In the genomic region with DNA sequence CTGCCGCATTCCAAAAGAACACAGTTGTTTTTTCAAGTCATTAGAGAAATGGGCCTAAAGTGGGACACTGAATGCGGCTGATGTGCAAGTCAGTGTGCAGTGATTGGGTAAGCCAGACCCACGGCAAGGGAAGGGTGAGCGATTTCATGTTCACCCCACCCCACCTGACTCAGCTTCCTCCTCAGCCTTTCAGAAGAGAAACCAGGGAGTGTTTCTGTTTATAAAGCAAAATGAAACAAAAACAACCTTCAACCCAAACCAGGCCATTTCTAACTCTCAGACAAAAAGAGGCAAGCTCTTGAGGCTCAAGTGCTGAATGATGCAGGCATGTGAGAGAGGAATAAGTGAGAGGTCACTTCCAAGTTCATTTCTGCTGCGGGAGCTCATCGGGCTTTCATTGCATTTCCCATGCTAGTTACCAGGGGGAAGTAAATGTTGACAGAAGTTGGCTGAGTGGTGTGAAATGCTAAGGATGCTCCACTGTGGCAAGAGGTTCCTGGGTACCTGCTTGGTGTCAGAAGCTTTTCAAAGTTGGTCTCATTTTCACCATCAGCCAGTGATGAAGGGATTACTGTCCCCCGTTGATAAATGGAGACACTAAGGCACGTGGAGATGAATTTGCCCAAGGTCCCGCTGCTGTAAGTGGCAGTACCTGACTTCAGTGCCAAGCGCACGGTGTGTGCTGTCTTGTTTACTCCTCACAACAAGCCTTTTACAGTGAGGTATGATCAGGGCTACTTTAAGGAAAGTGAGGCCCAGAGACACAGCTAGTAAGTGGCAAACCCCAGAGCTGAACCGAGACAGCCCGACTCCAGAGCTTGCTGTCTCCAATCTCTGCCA, we compare ENCODE assay signal across 8 cellular contexts. TPM values are rescaled to one million over a fixed set of nuclear protein-coding genes. Genes with fewer than 3 reads are reported as not detected.
DNase-seq lines count a peak whose midpoint lies in the region; ATAC-seq and TF ChIP-seq lines count a peak whose summit lies in the region.

No MANE protein-coding gene starts in this region.

- ATAC-seq in HG02642 (IDR thresholded peaks at IDR 0.05; ENCODE audit: poor library complexity, unreplicated experiment) (peak; percentile 71), right cardiac atrium (peak; percentile 60 to 93)

- BruUV-seq in Caco-2 (replicated peaks; lab: Mats Ljungman, UMichigan), result no TSS peak

- DNase-seq in GM03348 (ENCODE audit: low spot score) (peak; percentile 44), right cardiac atrium (peak in 2 of 3 donors; percentile 50 to 55), A172 (ENCODE audit: low spot score) (no peak), Caco-2 (no peak), sigmoid colon (no peak)
- DNase-seq in activated T-cell treated with anti-CD3 and anti-CD28 coated beads, Interleukin-2, amount 50 U/mL, for 24 hours, result peak; percentile 56
- no peak for DNase-seq in effector CD4-positive, alpha-beta T cell

- intact Hi-C loops in right cardiac atrium (cut with DNase I) (no loop called here), Caco-2 (cut with micrococcal nuclease; ENCODE audit: unreplicated experiment) (no loop called here), sigmoid colon (cut with DNase I) (no loop called here)

- H3K27me3 Mint-ChIP-seq in activated T-cell treated with anti-CD3 and anti-CD28 coated beads, Interleukin-2, amount 50 U/mL, for 24 hours, result no peaks in the 10 kb centered on the region
- no peaks in the 10 kb centered on the region for H3K27me3 Mint-ChIP-seq in Caco-2 (ENCODE audit: insufficient read depth, unreplicated experiment)

- peaks cover 36% of the 10 kb centered on the region for H3K4me1 Mint-ChIP-seq in activated T-cell treated with anti-CD3 and anti-CD28 coated beads, Interleukin-2, amount 50 U/mL, for 24 hours (ENCODE audit: low read depth)
- H3K4me1 Mint-ChIP-seq in Caco-2 (ENCODE audit: low read depth, unreplicated experiment), result peaks cover 10% of the 10 kb centered on the region

- peak overlapping the region; percentile 67 for H3K27ac Mint-ChIP-seq in activated T-cell treated with anti-CD3 and anti-CD28 coated beads, Interleukin-2, amount 50 U/mL, for 24 hours
- H3K27ac Mint-ChIP-seq in Caco-2 (ENCODE audit: unreplicated experiment), result no peak overlapping the region

- POLR2A ChIA-PET in Caco-2 (lab: Charles Lee), result interaction anchor here (0.5 kb wide), 1 partner anchor 234 kb away, joined by 4 read pairs; no protein-coding TSS in a partner anchor

- CTCF ChIA-PET in Caco-2 (lab: Charles Lee), result interaction anchor here (0.6 to 0.7 kb wide), 2 partner anchors 31 to 71 kb away, joined by 3 read pairs; a partner anchor contains a TSS

- TF ChIP-seq CTCF in Caco-2 (IDR thresholded peaks at IDR 0.05; ENCODE audit: insufficient read depth in 1 of 2, low read depth in 1 of 2, low read length in 1 of 2, severe bottlenecking in 1 of 2, unreplicated experiment in 1 of 2), result no peak
- no peak for TF ChIP-seq CTCF in sigmoid colon (IDR thresholded peaks at IDR 0.05)

- WGBS in right cardiac atrium, result 70% methylated on average over 13 of the region's 13 CpGs
- 78 to 84% methylated on average over 13 of the region's 13 CpGs for WGBS in sigmoid colon, 2 donors

- no peaks in the 10 kb centered on the region for H3K36me3 ChIP-seq in Caco-2 (ENCODE audit: control insufficient read depth, insufficient read depth, low read length)
- H3K36me3 ChIP-seq in sigmoid colon, result peaks cover 0 to 25% (median 4%) of the 10 kb centered on the region in 4 donors

- H3K4me1 ChIP-seq in right cardiac atrium (ENCODE audit: control insufficient read depth, insufficient read depth, low read length), result no peaks in the 10 kb centered on the region
- H3K4me1 ChIP-seq in Caco-2, result peaks cover 19% of the 10 kb centered on the region
- no peaks in the 10 kb centered on the region for H3K4me1 ChIP-seq in sigmoid colon

- peaks cover 12% of the 10 kb centered on the region for H3K36me3 Mint-ChIP-seq in activated T-cell treated with anti-CD3 and anti-CD28 coated beads, Interleukin-2, amount 50 U/mL, for 24 hours (ENCODE audit: low read depth)
- no peaks in the 10 kb centered on the region for H3K36me3 Mint-ChIP-seq in Caco-2 (ENCODE audit: insufficient read depth, unreplicated experiment)

- H3K4me3 ChIP-seq in right cardiac atrium (ENCODE audit: low read length) (no peak overlapping the region), Caco-2 (ENCODE audit: low read depth, low read length) (no peak overlapping the region), sigmoid colon (no peak overlapping the region)

- peak overlapping the region; percentile 10 for H3K27ac ChIP-seq in right cardiac atrium (ENCODE audit: low read length)
- H3K27ac ChIP-seq in sigmoid colon, result peak overlapping the region in 1 of 4 donors; percentile 1

- H3K4me3 Mint-ChIP-seq in activated T-cell treated with anti-CD3 and anti-CD28 coated beads, Interleukin-2, amount 50 U/mL, for 24 hours, result peak overlapping the region; percentile 3
- H3K4me3 Mint-ChIP-seq in Caco-2 (ENCODE audit: unreplicated experiment), result no peak overlapping the region

- no peaks in the 10 kb centered on the region for H3K9me3 Mint-ChIP-seq in activated T-cell treated with anti-CD3 and anti-CD28 coated beads, Interleukin-2, amount 50 U/mL, for 24 hours
- no peaks in the 10 kb centered on the region for H3K9me3 Mint-ChIP-seq in Caco-2 (ENCODE audit: unreplicated experiment)

- H3K9me3 ChIP-seq in right cardiac atrium (ENCODE audit: control insufficient read depth, low read length), result no peaks in the 10 kb centered on the region
- no peaks in the 10 kb centered on the region for H3K9me3 ChIP-seq in Caco-2
- H3K9me3 ChIP-seq in sigmoid colon, result no peaks in the 10 kb centered on the region

- TF ChIP-seq EP300 in sigmoid colon (IDR thresholded peaks at IDR 0.05), result no peak

- H3K27me3 ChIP-seq in right cardiac atrium (ENCODE audit: control insufficient read depth, insufficient read depth), result no peaks in the 10 kb centered on the region
- H3K27me3 ChIP-seq in Caco-2 (replicated peaks; ENCODE audit: control insufficient read depth, insufficient read depth, low read length), result no peaks in the 10 kb centered on the region
- no peaks in the 10 kb centered on the region for H3K27me3 ChIP-seq in sigmoid colon

- no peak for TF ChIP-seq POLR2A in sigmoid colon (IDR thresholded peaks at IDR 0.05)

RNA-seq across cellular contexts. Expression of a gene that starts 29.1 kb away (rescaled TPM):
- total RNA-seq in right cardiac atrium (1 to 10 TPM; 5.4 to 8.3 (median 7.3) TPM), Caco-2 (2022) (6.2 and 8.6 TPM in 2 replicates), sigmoid colon (1 to 10 TPM; 2.3 to 4.6 (median 2.7) TPM)
- polyA plus RNA-seq in right cardiac atrium (3.9 TPM), sigmoid colon (10 to 100 TPM; 11.3 to 12.7 (median 11.4) TPM)
- 1.8 and 2.3 TPM in 2 replicates for total RNA-seq in A172 (2014; rRNA removed; shearing (Covaris generic))

RNA-seq across cellular contexts. Expression of a gene that starts 31.1 kb away (rescaled TPM):
- total RNA-seq in right cardiac atrium (10 to 100 TPM; 24.4 to 35.6 (median 35.3) TPM), Caco-2 (2022) (9.2 and 9.7 TPM in 2 replicates), sigmoid colon (10 to 100 TPM; 23.7 to 53.2 (median 42.3) TPM)
- polyA plus RNA-seq in right cardiac atrium (12.8 TPM), sigmoid colon (10 to 100 TPM in 1 of 3 donors, 1 to 10 TPM in 2; 5.8 to 19.6 (median 7.8) TPM)
- total RNA-seq in A172 (2014; rRNA removed; shearing (Covaris generic)), result 8.2 and 10.7 TPM in 2 replicates

Comparison
In these comparisons a context has a peak if more than half of its experiments do, and no peak if none do; other contexts are left out.
1. DNase-seq: peak in GM03348 (single experiment), activated T-cell treated with anti-CD3 and anti-CD28 coated beads, Interleukin-2, amount 50 U/mL, for 24 hours (single experiment) and right cardiac atrium (2 of 3); none in A172 (single experiment), Caco-2 (0 of 2), effector CD4-positive, alpha-beta T cell (single experiment) and sigmoid colon (single experiment).